ENCODE assay signal across 15 cellular contexts in the genomic region with DNA sequence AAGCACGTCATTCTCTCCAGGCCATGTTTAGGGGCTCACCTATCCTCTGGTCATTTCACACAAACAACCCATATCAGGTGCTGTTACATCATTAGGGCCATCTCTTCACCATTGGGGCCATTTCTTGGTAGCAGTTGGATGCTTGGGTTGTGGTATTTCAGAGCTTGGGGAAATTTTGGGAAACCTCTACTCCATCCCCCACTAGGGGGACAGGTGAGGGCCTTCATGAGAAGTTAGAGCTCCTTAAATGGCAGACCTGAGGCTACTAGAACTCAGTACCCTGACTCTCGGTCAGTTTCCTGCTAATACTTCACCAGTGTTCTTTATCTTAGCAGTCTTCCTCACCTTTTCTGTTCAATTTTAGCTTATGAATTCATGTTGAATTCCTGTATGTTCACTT. TPM values are rescaled to one million over a fixed set of nuclear protein-coding genes. Genes with fewer than 3 reads are reported as not detected.
DNase-seq lines count a peak whose midpoint lies in the region; ATAC-seq, FAIRE-seq and TF ChIP-seq lines count a peak whose summit lies in the region.
"Had no signal": no experiment of that assay in that cellular context is flagged by ENCODE, and none has a peak within 500 bp of the region (broad histone marks: within the 10 kb centered on the region; RNA-seq: fewer than 3 reads in every experiment).

No MANE protein-coding gene starts in this region.

- no peaks in the 10 kb centered on the region for H3F3A ChIP-seq in DOHH2 (ENCODE audit: control insufficient read depth, insufficient read depth)
- no peaks in the 10 kb centered on the region for H3F3A ChIP-seq in Loucy (ENCODE audit: low read depth)

- ATAC-seq in pancreas (no peak), GM21529 (IDR thresholded peaks at IDR 0.05; ENCODE audit: unreplicated experiment) (no peak)

- H3K27me3 ChIP-seq in DOHH2 (ENCODE audit: control insufficient read depth, low read length) (no peaks in the 10 kb centered on the region), Loucy (ENCODE audit: insufficient read depth, low read length, poor library complexity, severe bottlenecking) (no peaks in the 10 kb centered on the region), pancreas (no peaks in the 10 kb centered on the region)

- peaks cover 26% of the 10 kb centered on the region for H3K4me1 Mint-ChIP-seq in osteocyte (ENCODE audit: unreplicated experiment)

- no peak overlapping the region for H3K4me3 Mint-ChIP-seq in osteocyte (ENCODE audit: unreplicated experiment)

- H3K9me2 ChIP-seq in DOHH2 (replicated peaks; ENCODE audit: control insufficient read depth, low read length) (no peaks in the 10 kb centered on the region), Loucy (replicated peaks; ENCODE audit: low read depth, low read length) (no peaks in the 10 kb centered on the region)

- peaks cover 26% of the 10 kb centered on the region for H3K36me3 Mint-ChIP-seq in osteocyte (ENCODE audit: unreplicated experiment)

- FAIRE-seq in pancreas (lab: Jason Lieb, UNC), result no peak

- H3K4me2 ChIP-seq in DOHH2 (ENCODE audit: low read length) (no peak overlapping the region), Loucy (ENCODE audit: low read depth, low read length, poor library complexity, severe bottlenecking) (no peak overlapping the region)

- H3K4me1 ChIP-seq in DOHH2 (ENCODE audit: control insufficient read depth, low read length), result peaks cover 18% of the 10 kb centered on the region
- peaks cover 7% of the 10 kb centered on the region for H3K4me1 ChIP-seq in Loucy (ENCODE audit: insufficient read depth, low read length, poor library complexity, severe bottlenecking)
- no peaks in the 10 kb centered on the region for H3K4me1 ChIP-seq in pancreas

- TF ChIP-seq CTCF in DOHH2 (IDR thresholded peaks at IDR 0.05; ENCODE audit: low read depth, low read length, poor library complexity, severe bottlenecking), result peak; percentile 22
- peak; percentile 21 for TF ChIP-seq CTCF in Loucy (conservative IDR thresholded peaks at IDR 0.05; ENCODE audit: low read length)
- peak; percentile 13 for TF ChIP-seq CTCF in epithelial cell of esophagus (IDR thresholded peaks at IDR 0.05; ENCODE audit: insufficient read depth, low read depth, low read length, missing control alignments)
- TF ChIP-seq CTCF in osteocyte (IDR thresholded peaks at IDR 0.05), result peak; percentile 12
- no peak for TF ChIP-seq CTCF in pancreas (IDR thresholded peaks at IDR 0.05)

- DNase-seq in epithelial cell of esophagus (ENCODE audit: low read depth) (no peak), osteocyte (ENCODE audit: extremely low spot score, unreplicated experiment) (no peak), mucosa of gallbladder (ENCODE audit: low spot score) (no peak), pancreas (no peak)
- no peak for DNase-seq in stimulated activated naive CD4-positive, alpha-beta T cell (lab: John Stamatoyannopoulos, UW)
- DNase-seq: activated naive CD4-positive, alpha-beta T cell treated with Interleukin-2 at 50 U/mL for 16 hours; central memory CD4-positive, alpha-beta T cell; NCI-H146; NCI-H510A treated with DMSO at 0.1 percent for 48 hours; SW 1271 had no signal

- H3K9ac ChIP-seq in Loucy (ENCODE audit: low read depth, low read length, poor library complexity, severe bottlenecking), result no peak overlapping the region

- 92 to 98% methylated on average over 2 of the region's 2 CpGs for WGBS in pancreas, 2 donors

- H3K4me3 ChIP-seq in DOHH2 (ENCODE audit: low read length), result no peak overlapping the region
- H3K4me3 ChIP-seq in Loucy (ENCODE audit: low read length, poor library complexity, severe bottlenecking), result no peak overlapping the region
- H3K4me3 ChIP-seq in epithelial cell of esophagus (ENCODE audit: low read length), result no peak overlapping the region
- no peak overlapping the region for H3K4me3 ChIP-seq in pancreas
- H3K4me3 ChIP-seq: lung had no signal

- H3K9me3 Mint-ChIP-seq in osteocyte (ENCODE audit: unreplicated experiment), result no peaks in the 10 kb centered on the region

- intact Hi-C loops in pancreas (cut with DNase I), result no loop called here

- peaks cover 68% of the 10 kb centered on the region for H3K36me3 ChIP-seq in DOHH2 (ENCODE audit: control insufficient read depth, low read length)
- peaks cover 84% of the 10 kb centered on the region for H3K36me3 ChIP-seq in Loucy (ENCODE audit: insufficient read depth, low read length)
- no peaks in the 10 kb centered on the region for H3K36me3 ChIP-seq in pancreas

- no peak overlapping the region for H2AFZ ChIP-seq in Loucy (ENCODE audit: low read length)

- H3K27ac ChIP-seq in DOHH2 (ENCODE audit: low read depth, low read length), result no peak overlapping the region
- no peak overlapping the region for H3K27ac ChIP-seq in pancreas
- H3K27ac ChIP-seq: VCaP had no signal

- H4K20me1 ChIP-seq in DOHH2 (ENCODE audit: control insufficient read depth, insufficient read depth, low read depth, low read length) (peaks cover 7% of the 10 kb centered on the region; the same call in 1 of the 2 replicates), Loucy (ENCODE audit: insufficient read depth, low read length, poor library complexity, severe bottlenecking) (no peaks in the 10 kb centered on the region)

- peaks cover 54% of the 10 kb centered on the region for H3K79me2 ChIP-seq in DOHH2 (ENCODE audit: control insufficient read depth, low read length)
- peaks cover 61% of the 10 kb centered on the region for H3K79me2 ChIP-seq in Loucy (ENCODE audit: insufficient read depth, low read length)

- H3K9me3 ChIP-seq in DOHH2 (ENCODE audit: control insufficient read depth, insufficient read depth, low read length) (no peaks in the 10 kb centered on the region), Loucy (ENCODE audit: insufficient read depth, low read depth, low read length) (no peaks in the 10 kb centered on the region), pancreas (no peaks in the 10 kb centered on the region)

- H3K27me3 Mint-ChIP-seq in osteocyte (ENCODE audit: unreplicated experiment), result no peaks in the 10 kb centered on the region

- no peak overlapping the region for H3K27ac Mint-ChIP-seq in osteocyte (ENCODE audit: unreplicated experiment)

RNA-seq across cellular contexts. Expression of a gene that starts 50.2 kb away (rescaled TPM):
- 22.5 and 24.9 TPM in 2 replicates for total RNA-seq in osteocyte
- 20.3 TPM for total RNA-seq in mucosa of gallbladder
- 10 to 100 TPM in 1 of 6 donors, 1 to 10 TPM in 5; 4.0 to 13.8 (median 5.3) TPM for total RNA-seq in pancreas
- 1 to 10 TPM; 3.8 to 4.1 TPM for polyA plus RNA-seq in pancreas

Comparison
In these comparisons a context has a peak if more than half of its experiments do, and no peak if none do; other contexts are left out.
1. CTCF ChIP-seq: peak in DOHH2 (single experiment), Loucy (single experiment), epithelial cell of esophagus (single experiment) and osteocyte (single experiment); none in pancreas (0 of 4).